ENCODE assay signal across 8 cellular contexts in genomic region chr1:108661030-108661609, GRCh38. TPM values are rescaled to one million over a fixed set of nuclear protein-coding genes. Genes with fewer than 3 reads are reported as not detected.
DNase-seq lines count a peak whose midpoint lies in the region; ATAC-seq and TF ChIP-seq lines count a peak whose summit lies in the region.

TSS of gene HENMT1 (minus strand) at chr1:108661093. CDS start at chr1:108659884, 1,209 bp downstream.

- BruUV-seq in MCF 10A (replicated peaks; lab: Mats Ljungman, UMichigan) (no TSS peak), Panc1 (replicated peaks; lab: Mats Ljungman, UMichigan) (no TSS peak)

- no peaks in the 10 kb centered on the region for H3K36me3 Mint-ChIP-seq in MCF 10A (ENCODE audit: insufficient read depth, unreplicated experiment)

- H3K4me1 ChIP-seq in breast epithelium (no peaks in the 10 kb centered on the region), Panc1 (ENCODE audit: control insufficient read depth, insufficient read depth, low read length) (peaks cover 3% of the 10 kb centered on the region; the same call in 1 of the 2 replicates), cardiac muscle cell (ENCODE audit: low read depth) (no peaks in the 10 kb centered on the region), transverse colon (peaks cover 0 to 8% (median 5%) of the 10 kb centered on the region in 4 donors)

- peaks cover 14% of the 10 kb centered on the region for H3K27me3 Mint-ChIP-seq in MCF 10A (ENCODE audit: insufficient read depth, unreplicated experiment)

- no peaks in the 10 kb centered on the region for H3K9me3 Mint-ChIP-seq in MCF 10A (ENCODE audit: unreplicated experiment)

- no peak for TF ChIP-seq POLR2A in breast epithelium (IDR thresholded peaks at IDR 0.05)
- peak; percentile 44 for TF ChIP-seq POLR2A in transverse colon (IDR thresholded peaks at IDR 0.05)

- H3K27me3 ChIP-seq in breast epithelium (no peaks in the 10 kb centered on the region), Panc1 (ENCODE audit: control insufficient read depth, insufficient read depth, low read length) (no peaks in the 10 kb centered on the region), cardiac muscle cell (peaks cover 25% of the 10 kb centered on the region), transverse colon (no peaks in the 10 kb centered on the region)

- no peak within 1 kb of the TSS for H3K27ac Mint-ChIP-seq in MCF 10A (ENCODE audit: low read depth, unreplicated experiment)

- CTCF ChIA-PET in MCF 10A (lab: Yijun Ruan, JAX) (interaction anchor here (2.5 kb wide), 1 partner anchor 17 kb away, joined by 10 read pairs; no protein-coding TSS in a partner anchor), Panc1 (lab: Charles Lee) (no interaction called here)

- H3K9me3 ChIP-seq in breast epithelium (no peaks in the 10 kb centered on the region), Panc1 (ENCODE audit: control insufficient read depth, insufficient read depth, low read depth, low read length) (no peaks in the 10 kb centered on the region), cardiac muscle cell (ENCODE audit: low read depth) (no peaks in the 10 kb centered on the region), transverse colon (no peaks in the 10 kb centered on the region)

- H3K4me3 Mint-ChIP-seq in MCF 10A (ENCODE audit: unreplicated experiment) = no peak within 1 kb of the TSS

- DNase-seq in breast epithelium (ENCODE audit: low spot score in 2 of 2) (peak; percentile 35 to 59), MCF 10A (ENCODE audit: unreplicated experiment) (no peak), Panc1 (ENCODE audit: low read depth, low spot score) (no peak), cardiac muscle cell (ENCODE audit: low read depth in 1 of 2, low spot score in 1 of 2) (peak; percentile 38 to 85), posterior cingulate gyrus (peak; percentile 33 to 94 (median 56)), transverse colon (peak; percentile 66)
- DNase-seq in activated naive CD4-positive, alpha-beta T cell treated with anti-CD3 and anti-CD28 coated beads, Interleukin-2, amount 50 U/mL, for 16 hours = peak; percentile 84

- in situ Hi-C loops in Panc1 (cut with HindIII; ENCODE audit: low pct_unique_long_range_greater_than_20kb, low sequenced_read_pairs) = no loop called here
- in situ Hi-C loops in transverse colon (cut with MboI; ENCODE audit: low pct_ligation_motif_present in 1 of 4, low pct_unique_long_range_greater_than_20kb in 1 of 4, low sequenced_read_pairs in 3 of 4) = no loop called here

- 1% methylated on average over 69 of the region's 81 CpGs; no CpG with 5 or more reads in 1 of the 2 donors for WGBS in transverse colon (ENCODE audit: low coverage in 1 of 2), 2 donors

- H3K36me3 ChIP-seq in breast epithelium (no peaks in the 10 kb centered on the region), Panc1 (ENCODE audit: control insufficient read depth, insufficient read depth, low read length) (no peaks in the 10 kb centered on the region), cardiac muscle cell (no peaks in the 10 kb centered on the region), transverse colon (no peaks in the 10 kb centered on the region)

- TF ChIP-seq CTCF in breast epithelium (IDR thresholded peaks at IDR 0.05) (no peak), MCF 10A (IDR thresholded peaks at IDR 0.05; ENCODE audit: unreplicated experiment) (no peak), Panc1 (IDR thresholded peaks at IDR 0.05) (no peak), cardiac muscle cell (IDR thresholded peaks at IDR 0.05; ENCODE audit: low read depth, low read length) (no peak), transverse colon (IDR thresholded peaks at IDR 0.05) (no peak)

- POLR2A ChIA-PET in MCF 10A (lab: Yijun Ruan, JAX) (no interaction called here), Panc1 (lab: Charles Lee) (interaction anchor here (0.6 to 1.2 kb wide), 3 partner anchors 11 to 31 kb away, joined by 3 to 9 read pairs (median 5); partner anchors contain the start of gene PRPF38B)

- H3K27ac ChIP-seq in breast epithelium = peak within 1 kb of the TSS; percentile 93 to 96
- H3K27ac ChIP-seq in Panc1 (ENCODE audit: low read length) = peak within 1 kb of the TSS; percentile 89
- no peak within 1 kb of the TSS for H3K27ac ChIP-seq in cardiac muscle cell
- H3K27ac ChIP-seq in transverse colon = peak within 1 kb of the TSS; percentile 92 to 94 (median 93)

- no peaks in the 10 kb centered on the region for H3K4me1 Mint-ChIP-seq in MCF 10A (ENCODE audit: insufficient read depth, unreplicated experiment)

- intact Hi-C loops in breast epithelium (cut with DNase I; ENCODE audit: low total_unique reads) (no loop called here), MCF 10A (cut with micrococcal nuclease) (no loop called here), Panc1 (cut with micrococcal nuclease; ENCODE audit: unreplicated experiment) (no loop called here), posterior cingulate gyrus (cut with DNase I) (loop anchor here (2.0 kb wide), 1 partner anchor 32 kb away; the partner anchor contains the start of gene PRPF38B), transverse colon (cut with DNase I; ENCODE audit: low total_unique reads) (no loop called here)

- ATAC-seq in HG03175 (IDR thresholded peaks at IDR 0.05; ENCODE audit: unreplicated experiment) (peak; percentile 87), Panc1 (peak; percentile 97)

- TF ChIP-seq EP300 in transverse colon (IDR thresholded peaks at IDR 0.05; ENCODE audit: low read depth) = no peak

- H3K4me3 ChIP-seq in breast epithelium (peak within 1 kb of the TSS; percentile 56 to 86 (median 76)), Panc1 (ENCODE audit: low read depth in 2 of 2, low read length in 2 of 2) (peak within 1 kb of the TSS; percentile 50 to 61), cardiac muscle cell (peak within 1 kb of the TSS; percentile 33), transverse colon (peak within 1 kb of the TSS; percentile 42 to 67 (median 58))

RNA-seq across cellular contexts. Expression of gene HENMT1, which starts in this region (rescaled TPM):
- total RNA-seq in breast epithelium (1 to 10 TPM; 5.2 to 6.9 (median 6.6) TPM), MCF 10A (2022) (not detected in 2 replicates), Panc1 (2021; ENCODE audit: unreplicated experiment) (23.0 TPM), cardiac muscle cell (0.56 and 1.1 TPM in 2 replicates), transverse colon (1 to 10 TPM in 2 of 4 donors, not detected in 2; 4.8 to 5.1 TPM)
- 13.6 TPM for polyA plus RNA-seq in Panc1 (2012; ENCODE audit: insufficient read length)
- polyA plus RNA-seq in cardiac muscle cell = 1.9 and 3.9 TPM in 2 replicates

Comparison
In these comparisons a context has a peak if more than half of its experiments do, and no peak if none do; other contexts are left out.
1. DNase-seq: peak in breast epithelium (2 of 2), activated naive CD4-positive, alpha-beta T cell treated with anti-CD3 and anti-CD28 coated beads, Interleukin-2, amount 50 U/mL, for 16 hours (single experiment), cardiac muscle cell (2 of 2), posterior cingulate gyrus (10 of 10) and transverse colon (single experiment); none in MCF 10A (single experiment) and Panc1 (single experiment).
2. Peak in every context shown above with its lines, with median percentiles within 50 percentile points of each other: H3K4me3 ChIP-seq.